ENCODE assay signal across 8 cellular contexts in genomic region chr20:50191566-50192363, GRCh38. TPM values are rescaled to one million over a fixed set of nuclear protein-coding genes. Genes with fewer than 3 reads are reported as not detected.
A peak's percentile ranks its signal among the peaks of the same experiment; 100 is the strongest.
DNase-seq lines count a peak whose midpoint lies in the region; ATAC-seq and TF ChIP-seq lines count a peak whose summit lies in the region.

No MANE protein-coding gene starts in this region.

- H3K4me2 ChIP-seq in fibroblast of lung (ENCODE audit: extremely low read depth, insufficient read depth, low read length): no peak overlapping the region
- H3K4me2 ChIP-seq in neural progenitor cell: peak overlapping the region; percentile 99

- peak; percentile 34 for ATAC-seq in HG02885 (IDR thresholded peaks at IDR 0.05; ENCODE audit: poor library complexity, unreplicated experiment)

- H3K27ac ChIP-seq in fibroblast of lung (ENCODE audit: insufficient read depth, low read length): peak overlapping the region; percentile 98
- no peak overlapping the region for H3K27ac ChIP-seq in neural progenitor cell
- H3K27ac ChIP-seq in transverse colon: peak overlapping the region; percentile 98 to 100 (median 99)

- no peak for TF ChIP-seq CTCF in fibroblast of lung (conservative IDR thresholded peaks at IDR 0.05 in 1 of 2, IDR thresholded peaks at IDR 0.05 in 1 of 2; ENCODE audit: low read depth in 1 of 2, low read length in 2 of 2)
- peak; percentile 49 for TF ChIP-seq CTCF in neural progenitor cell (IDR thresholded peaks at IDR 0.05)
- peak; percentile 29 to 56 (median 35) for TF ChIP-seq CTCF in transverse colon (IDR thresholded peaks at IDR 0.05)

- H4K20me1 ChIP-seq in fibroblast of lung (ENCODE audit: control insufficient read depth, extremely low read depth, insufficient read depth, low read length) (no peaks in the 10 kb centered on the region), neural progenitor cell (ENCODE audit: low read depth) (peaks cover 15% of the 10 kb centered on the region)

- peaks cover 11% of the 10 kb centered on the region for H3F3A ChIP-seq in neural progenitor cell (ENCODE audit: low read depth)

- H3K4me3 ChIP-seq in fibroblast of lung (replicated peaks in 1 of 4; ENCODE audit: control extremely low read depth in 1 of 4, insufficient read depth in 1 of 4, low read depth in 3 of 4, low read length in 4 of 4) (peak overlapping the region; percentile 63 to 99 (median 83)), neural progenitor cell (peak overlapping the region; percentile 89), transverse colon (peak overlapping the region; percentile 82 to 93 (median 90))

- no peak overlapping the region for H2AFZ ChIP-seq in fibroblast of lung (ENCODE audit: low read length)
- peak overlapping the region; percentile 92 for H2AFZ ChIP-seq in neural progenitor cell (replicated peaks)

- H3K27ac Mint-ChIP-seq in activated T-cell treated with anti-CD3 and anti-CD28 coated beads, Interleukin-2, amount 50 U/mL, for 24 hours: peak overlapping the region; percentile 98
- H3K27ac Mint-ChIP-seq in neural progenitor cell: no peak overlapping the region

- in situ Hi-C loops in transverse colon (cut with MboI; ENCODE audit: low pct_ligation_motif_present in 1 of 4, low pct_unique_long_range_greater_than_20kb in 1 of 4, low sequenced_read_pairs in 3 of 4): loop anchor here in 1 of 4 donors (25.0 kb wide), 1 partner anchor 546 kb away; the partner anchor contains the start of gene PARD6B

- peaks cover 28% of the 10 kb centered on the region for H3K36me3 Mint-ChIP-seq in activated T-cell treated with anti-CD3 and anti-CD28 coated beads, Interleukin-2, amount 50 U/mL, for 24 hours (ENCODE audit: low read depth)
- H3K36me3 Mint-ChIP-seq in neural progenitor cell: no peaks in the 10 kb centered on the region

- H3K4me1 ChIP-seq in fibroblast of lung (ENCODE audit: control insufficient read depth, extremely low read depth, insufficient read depth, low read length): peaks cover 9% of the 10 kb centered on the region
- peaks cover 12% of the 10 kb centered on the region for H3K4me1 ChIP-seq in neural progenitor cell
- peaks cover 4 to 35% (median 32%) of the 10 kb centered on the region in 4 donors for H3K4me1 ChIP-seq in transverse colon

- peaks cover 16% of the 10 kb centered on the region for H3K36me3 ChIP-seq in fibroblast of lung (ENCODE audit: control insufficient read depth, insufficient read depth, low read length)
- H3K36me3 ChIP-seq in neural progenitor cell: no peaks in the 10 kb centered on the region
- no peaks in the 10 kb centered on the region for H3K36me3 ChIP-seq in transverse colon

- H3K4me3 Mint-ChIP-seq in activated T-cell treated with anti-CD3 and anti-CD28 coated beads, Interleukin-2, amount 50 U/mL, for 24 hours: peak overlapping the region; percentile 93
- peak overlapping the region; percentile 91 for H3K4me3 Mint-ChIP-seq in neural progenitor cell

- no peak for TF ChIP-seq EP300 in transverse colon (IDR thresholded peaks at IDR 0.05; ENCODE audit: low read depth)

- 0 to 1% methylated on average over 3 to 51 of the region's 93 CpGs for WGBS in transverse colon (ENCODE audit: low coverage in 1 of 2), 2 donors

- H3K27me3 ChIP-seq in fibroblast of lung (ENCODE audit: control insufficient read depth, insufficient read depth, low read length): no peaks in the 10 kb centered on the region
- peaks cover 43% of the 10 kb centered on the region for H3K27me3 ChIP-seq in neural progenitor cell
- H3K27me3 ChIP-seq in transverse colon: no peaks in the 10 kb centered on the region

- H3K9me3 ChIP-seq in fibroblast of lung (ENCODE audit: control insufficient read depth, insufficient read depth, low read depth, low read length) (no peaks in the 10 kb centered on the region), neural progenitor cell (ENCODE audit: low read depth) (no peaks in the 10 kb centered on the region), transverse colon (no peaks in the 10 kb centered on the region)

- peak overlapping the region; percentile 99 for H3K9ac ChIP-seq in fibroblast of lung (ENCODE audit: insufficient read depth, low read length)
- H3K9ac ChIP-seq in neural progenitor cell: no peak overlapping the region

- peak; percentile 9 for DNase-seq in NCI-H1436 (lab: John Stamatoyannopoulos, UW)
- no peak for DNase-seq in NCI-H1436 treated with DMSO at 0.1 percent for 48 hours (lab: John Stamatoyannopoulos, UW)
- DNase-seq in NOMO-1 treated with DMSO at 0.1 percent for 48 hours (lab: John Stamatoyannopoulos, UW; ENCODE audit: unreplicated experiment): peak; percentile 61
- DNase-seq in activated T-cell treated with anti-CD3 and anti-CD28 coated beads, Interleukin-2, amount 50 U/mL, for 24 hours: peak; percentile 86
- DNase-seq in fibroblast of lung (ENCODE audit: low read depth in 2 of 2): peak in 1 of 2 donors; percentile 60
- DNase-seq in neural progenitor cell (ENCODE audit: low spot score): peak; percentile 84
- DNase-seq in transverse colon: peak; percentile 55

- intact Hi-C loops in transverse colon (cut with DNase I; ENCODE audit: low total_unique reads): loop anchor here (2.0 to 5.0 kb wide), 2 partner anchors 101 to 269 kb away; no protein-coding TSS in a partner anchor

- no peaks in the 10 kb centered on the region for H3K27me3 Mint-ChIP-seq in activated T-cell treated with anti-CD3 and anti-CD28 coated beads, Interleukin-2, amount 50 U/mL, for 24 hours
- peaks cover 14% of the 10 kb centered on the region for H3K27me3 Mint-ChIP-seq in neural progenitor cell (ENCODE audit: insufficient read depth, low read depth)

- H3K9me3 Mint-ChIP-seq in activated T-cell treated with anti-CD3 and anti-CD28 coated beads, Interleukin-2, amount 50 U/mL, for 24 hours: no peaks in the 10 kb centered on the region
- H3K9me3 Mint-ChIP-seq in neural progenitor cell: no peaks in the 10 kb centered on the region

- TF ChIP-seq POLR2A in transverse colon (IDR thresholded peaks at IDR 0.05): no peak

- peaks cover 24% of the 10 kb centered on the region for H3K4me1 Mint-ChIP-seq in activated T-cell treated with anti-CD3 and anti-CD28 coated beads, Interleukin-2, amount 50 U/mL, for 24 hours (ENCODE audit: low read depth)
- H3K4me1 Mint-ChIP-seq in neural progenitor cell: peaks cover 28% of the 10 kb centered on the region

- H3K79me2 ChIP-seq in fibroblast of lung (ENCODE audit: control insufficient read depth, insufficient read depth, low read length) (peaks cover 41% of the 10 kb centered on the region), neural progenitor cell (ENCODE audit: low read depth) (no peaks in the 10 kb centered on the region)

RNA-seq across cellular contexts. Expression of gene CEBPB, which starts 1.1 kb away (rescaled TPM):
- total RNA-seq in fibroblast of lung (87.1 and 106 TPM in 2 replicates), neural progenitor cell (ENCODE audit: low replicate concordance) (1.8 and 2.9 TPM in 2 replicates), transverse colon (10 to 100 TPM; 26.1 to 78.9 (median 57.1) TPM)
- polyA plus RNA-seq in fibroblast of lung: 15.6 and 21.0 TPM in 2 replicates
- 41.0 and 47.6 TPM in 2 replicates for polyA plus RNA-seq in fibroblast of lung (2012)
- 3.7 and 7.4 TPM in 2 replicates for polyA minus RNA-seq in fibroblast of lung (ENCODE audit: low replicate concordance)

RNA-seq across cellular contexts. Expression of gene PEDS1, which starts 38.2 kb away (rescaled TPM):
- 7.2 and 8.3 TPM in 2 replicates for total RNA-seq in fibroblast of lung
- polyA plus RNA-seq in fibroblast of lung: 41.1 and 56.9 TPM in 2 replicates
- polyA plus RNA-seq in fibroblast of lung (2012): 33.2 and 52.3 TPM in 2 replicates
- 107 and 139 TPM in 2 replicates for polyA minus RNA-seq in fibroblast of lung (ENCODE audit: low replicate concordance)
- total RNA-seq in neural progenitor cell (ENCODE audit: low replicate concordance): 9.5 and 21.6 TPM in 2 replicates
- 10 to 100 TPM in 3 of 4 donors, 1 to 10 TPM in 1; 9.6 to 30.9 (median 23.2) TPM for total RNA-seq in transverse colon

Comparison
In these comparisons a context has a peak if more than half of its experiments do, and no peak if none do; other contexts are left out.
1. CTCF ChIP-seq: peak in neural progenitor cell (single experiment) and transverse colon (5 of 5); none in fibroblast of lung (0 of 2).
2. Peak in every context shown above with its lines, with median percentiles within 50 percentile points of each other: H3K4me3 ChIP-seq.